In the genomic region with DNA sequence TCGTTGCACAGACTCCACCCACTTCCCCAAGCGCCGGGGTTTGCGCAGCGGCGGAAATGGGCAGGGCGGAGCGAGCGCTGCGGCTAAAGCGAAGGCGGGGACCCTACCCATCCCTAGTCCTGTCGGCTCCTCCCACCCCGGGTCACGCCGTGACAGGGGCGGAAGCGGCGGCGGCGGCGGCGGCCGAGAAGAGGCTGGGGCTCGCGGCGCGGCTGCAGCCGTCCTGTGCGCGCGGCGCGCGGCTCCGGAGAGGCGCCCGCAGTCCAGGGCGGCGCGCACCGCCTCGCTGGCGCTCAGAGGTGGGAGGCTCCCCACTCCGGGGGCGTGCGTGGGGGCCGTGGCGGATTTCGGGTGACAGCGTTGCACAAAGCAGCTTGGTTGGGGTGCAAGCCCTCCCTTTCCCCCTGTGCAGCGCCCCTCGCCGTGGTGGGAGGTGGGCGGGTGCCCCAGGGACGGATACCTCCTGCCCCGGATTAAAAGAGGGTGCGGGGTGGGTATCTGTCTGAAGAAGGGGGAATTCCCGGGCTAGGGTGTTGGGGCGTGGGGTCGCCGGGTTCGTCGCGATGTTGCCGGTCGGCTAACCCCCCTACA, we compare ENCODE assay signal across 8 cellular contexts. TPM values are rescaled to one million over a fixed set of nuclear protein-coding genes. Genes with fewer than 3 reads are reported as not detected.
DNase-seq lines count a peak whose midpoint lies in the region; ATAC-seq, FAIRE-seq and TF ChIP-seq lines count a peak whose summit lies in the region.

A gene with protein sequence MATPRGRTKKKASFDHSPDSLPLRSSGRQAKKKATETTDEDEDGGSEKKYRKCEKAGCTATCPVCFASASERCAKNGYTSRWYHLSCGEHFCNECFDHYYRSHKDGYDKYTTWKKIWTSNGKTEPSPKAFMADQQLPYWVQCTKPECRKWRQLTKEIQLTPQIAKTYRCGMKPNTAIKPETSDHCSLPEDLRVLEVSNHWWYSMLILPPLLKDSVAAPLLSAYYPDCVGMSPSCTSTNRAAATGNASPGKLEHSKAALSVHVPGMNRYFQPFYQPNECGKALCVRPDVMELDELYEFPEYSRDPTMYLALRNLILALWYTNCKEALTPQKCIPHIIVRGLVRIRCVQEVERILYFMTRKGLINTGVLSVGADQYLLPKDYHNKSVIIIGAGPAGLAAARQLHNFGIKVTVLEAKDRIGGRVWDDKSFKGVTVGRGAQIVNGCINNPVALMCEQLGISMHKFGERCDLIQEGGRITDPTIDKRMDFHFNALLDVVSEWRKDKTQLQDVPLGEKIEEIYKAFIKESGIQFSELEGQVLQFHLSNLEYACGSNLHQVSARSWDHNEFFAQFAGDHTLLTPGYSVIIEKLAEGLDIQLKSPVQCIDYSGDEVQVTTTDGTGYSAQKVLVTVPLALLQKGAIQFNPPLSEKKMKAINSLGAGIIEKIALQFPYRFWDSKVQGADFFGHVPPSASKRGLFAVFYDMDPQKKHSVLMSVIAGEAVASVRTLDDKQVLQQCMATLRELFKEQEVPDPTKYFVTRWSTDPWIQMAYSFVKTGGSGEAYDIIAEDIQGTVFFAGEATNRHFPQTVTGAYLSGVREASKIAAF (plus strand): TSS at position 150 of the 591 bp plus-strand sequence. CDS start 4,474 bp downstream, outside the sequence.

- H3K9me3 ChIP-seq in right cardiac atrium (ENCODE audit: control insufficient read depth, low read length), result no peaks in the 10 kb centered on the region

- TF ChIP-seq POLR2A in GM12892 (IDR thresholded peaks at IDR 0.05; ENCODE audit: low read depth, low read length), result peak; percentile 62; the same call in 1 of the 2 replicates

- peaks cover 3% of the 10 kb centered on the region for H3K4me1 ChIP-seq in right cardiac atrium (ENCODE audit: control insufficient read depth, insufficient read depth, low read length)

- peak within 1 kb of the TSS; percentile 75 for H3K27ac ChIP-seq in angular gyrus (ENCODE audit: low read depth, low read length)
- peak within 1 kb of the TSS; percentile 85 for H3K27ac ChIP-seq in right cardiac atrium (ENCODE audit: low read length)

- DNase-seq in GM12892 (ENCODE audit: insufficient read length), result peak; percentile 91
- DNase-seq in NCI-H1092 treated with DMSO at 0.1 percent for 48 hours (lab: John Stamatoyannopoulos, UW), result peak; percentile 94
- DNase-seq in SW 1271 (lab: John Stamatoyannopoulos, UW), result peak; percentile 93 to 96
- peak; percentile 99 to 100 (median 99) for DNase-seq in right cardiac atrium
- DNase-seq in putamen (ENCODE audit: low spot score), result peak; percentile 99
- no peak for DNase-seq in ecto neural progenitor cell (ENCODE audit: low spot score)

- intact Hi-C loops in right cardiac atrium (cut with DNase I), result no loop called here

- FAIRE-seq in GM12892 (lab: Jason Lieb, UNC), result peak; percentile 97

- under 1% methylated on average over 67 of the region's 67 CpGs for WGBS in right cardiac atrium

- no peaks in the 10 kb centered on the region for H3K27me3 ChIP-seq in right cardiac atrium (ENCODE audit: control insufficient read depth, insufficient read depth)

- ATAC-seq in HG02623 (IDR thresholded peaks at IDR 0.05; ENCODE audit: unreplicated experiment) (peak; percentile 86), right cardiac atrium (peak; percentile 99)

- peak within 1 kb of the TSS; percentile 92 for H3K4me3 ChIP-seq in right cardiac atrium (ENCODE audit: low read length)

RNA-seq across cellular contexts. Expression of the gene that starts here (rescaled TPM):
- 13.7 TPM for polyA plus RNA-seq in GM12892 (2012; ENCODE audit: missing spikeins)
- 10 to 100 TPM in 3 of 4 donors, 1 to 10 TPM in 1; 9.8 to 14.9 (median 14.6) TPM for total RNA-seq in right cardiac atrium
- polyA plus RNA-seq in right cardiac atrium, result 4.0 TPM
